ENCODE assay signal across 8 cellular contexts in the genomic region with DNA sequence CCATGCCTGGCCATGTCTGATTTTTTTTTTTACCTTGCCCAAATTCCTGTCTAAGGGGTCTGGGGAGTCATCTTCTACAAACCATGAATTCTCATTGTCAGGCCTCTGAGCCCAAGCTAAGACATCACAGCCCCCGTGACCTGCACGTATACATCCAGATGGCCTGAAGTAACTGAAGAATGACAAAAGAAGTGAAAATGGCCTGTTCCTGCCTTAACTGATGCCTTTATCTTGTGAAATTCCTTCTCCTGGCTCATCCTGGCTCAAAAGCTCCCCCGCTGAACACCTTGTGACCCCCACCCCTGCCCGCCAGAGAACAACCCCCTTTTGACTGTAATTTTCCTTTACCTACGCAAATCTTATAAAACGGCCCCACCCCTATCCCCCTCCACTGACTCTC. TPM values are rescaled to one million over a fixed set of nuclear protein-coding genes. Genes with fewer than 3 reads are reported as not detected.
DNase-seq lines count a peak whose midpoint lies in the region; ATAC-seq, FAIRE-seq and TF ChIP-seq lines count a peak whose summit lies in the region.
"Not testable (repeated sequence)": the region's sequence is repeated elsewhere in the genome, so short reads cannot be mapped to it uniquely, and the experiment has no call there.

No MANE protein-coding gene starts in this region.

- H4K5ac ChIP-seq in H9 (ENCODE audit: insufficient read length, low read depth, low read length): peak overlapping the region; percentile 65

- not testable (repeated sequence) for H2BK15ac ChIP-seq in H9 (ENCODE audit: low read depth, low read length)

- H3K4ac ChIP-seq in H9 (ENCODE audit: low read depth, low read length): not testable (repeated sequence)

- DNase-seq in H9: peak; percentile 84
- not testable (repeated sequence) for DNase-seq in T-cell; astrocyte (ENCODE audit: low read depth); esophagus squamous epithelium (lab: John Stamatoyannopoulos, UW); lower lobe of right lung; natural killer cell treated with Interleukin-12 subunit alpha and Interleukin-12 subunit beta and Interleukin-15 and Interleukin-18, amount 100 ng/mL, for 72 hours (ENCODE audit: low spot score); stomach

- H3K4me1 Mint-ChIP-seq in H9: peaks cover 35 to 66% of the 10 kb centered on the region in 2 experiments
- H3K4me1 Mint-ChIP-seq in T-cell: peaks cover 63 to 82% (median 70%) of the 10 kb centered on the region in 3 donors
- H3K4me1 Mint-ChIP-seq in astrocyte (ENCODE audit: low read depth, unreplicated experiment): peaks cover 40% of the 10 kb centered on the region
- peaks cover 59 to 64% of the 10 kb centered on the region in 2 donors for H3K4me1 Mint-ChIP-seq in natural killer cell treated with Interleukin-12 subunit alpha and Interleukin-12 subunit beta and Interleukin-15 and Interleukin-18, amount 100 ng/mL, for 72 hours (ENCODE audit: low read depth in 2 of 2)

- H3K27ac Mint-ChIP-seq in H9 (peak overlapping the region; percentile 51 to 97 (median 96); a peak in 6 of 7 replicates), T-cell (peak overlapping the region; percentile 15 to 36), astrocyte (ENCODE audit: unreplicated experiment) (peak overlapping the region; percentile 26)
- H3K27ac Mint-ChIP-seq in natural killer cell treated with Interleukin-12 subunit alpha and Interleukin-12 subunit beta and Interleukin-15 and Interleukin-18, amount 100 ng/mL, for 72 hours: peak overlapping the region; percentile 26

- not testable (repeated sequence) for H3T11ph ChIP-seq in H9 (ENCODE audit: low read length)

- peaks cover 0 to 11% (median 10%) of the 10 kb centered on the region in 3 experiments; a peak in 5 of 7 replicates for H3K36me3 Mint-ChIP-seq in H9 (ENCODE audit: insufficient read depth in 1 of 3, low read depth in 3 of 3)
- peaks cover 11% of the 10 kb centered on the region for H3K36me3 Mint-ChIP-seq in T-cell
- H3K36me3 Mint-ChIP-seq in astrocyte (ENCODE audit: low read depth, unreplicated experiment); natural killer cell treated with Interleukin-12 subunit alpha and Interleukin-12 subunit beta and Interleukin-15 and Interleukin-18, amount 100 ng/mL, for 72 hours: not testable (repeated sequence)

- H3K18ac ChIP-seq in H9 (ENCODE audit: insufficient read length, low read depth, low read length): peak overlapping the region; percentile 78

- peak overlapping the region; percentile 54 to 87 (median 69); a peak in 21 of 22 replicates for H3K4me2 ChIP-seq in BLaER1 treated with 17β-estradiol and CSF1 and Interleukin-3, amounts not matched to agents 10 nM and 100 nM
- H3K4me2 ChIP-seq in H9 (ENCODE audit: insufficient read depth, insufficient read length, low read length); astrocyte (ENCODE audit: low read length): not testable (repeated sequence)

- TF ChIP-seq CTCF in H9 (conservative IDR thresholded peaks at IDR 0.05); astrocyte (IDR thresholded peaks at IDR 0.05; ENCODE audit: insufficient read depth, low read depth, low read length); esophagus squamous epithelium (IDR thresholded peaks at IDR 0.05); lower lobe of right lung (IDR thresholded peaks at IDR 0.05); stomach (IDR thresholded peaks at IDR 0.05): not testable (repeated sequence)

- H3K27me3 Mint-ChIP-seq in H9 (ENCODE audit: low read depth); T-cell; astrocyte (ENCODE audit: low read depth, unreplicated experiment); natural killer cell treated with Interleukin-12 subunit alpha and Interleukin-12 subunit beta and Interleukin-15 and Interleukin-18, amount 100 ng/mL, for 72 hours: not testable (repeated sequence)

- ATAC-seq in T-cell (replicated peaks in 1 of 4); lower lobe of right lung; natural killer cell treated with Interleukin-12 subunit alpha and Interleukin-12 subunit beta and Interleukin-15 and Interleukin-18, amount 100 ng/mL, for 72 hours: not testable (repeated sequence)

- not testable (repeated sequence) for H2AFZ ChIP-seq in H9 (ENCODE audit: low read length); astrocyte (ENCODE audit: low read depth, low read length)

- H3K79me2 ChIP-seq in H9 (ENCODE audit: insufficient read depth, low read length); astrocyte (ENCODE audit: insufficient read depth, low read length): not testable (repeated sequence)

- TF ChIP-seq EP300 in stomach (IDR thresholded peaks at IDR 0.05): not testable (repeated sequence)

- H3K36me3 ChIP-seq in BLaER1 treated with 17β-estradiol and CSF1 and Interleukin-3, amounts not matched to agents 10 nM and 100 nM: peaks cover 0 to 60% (median 14%) of the 10 kb centered on the region in 11 experiments; a peak in 13 of 22 replicates
- H3K36me3 ChIP-seq in astrocyte (ENCODE audit: insufficient read depth, low read length); esophagus squamous epithelium; lower lobe of right lung; stomach: not testable (repeated sequence)

- not testable (repeated sequence) for H3K27me3 ChIP-seq in BLaER1 treated with 17β-estradiol and CSF1 and Interleukin-3, amounts not matched to agents 10 nM and 100 nM; H9 (ENCODE audit: insufficient read depth, low read length); astrocyte (ENCODE audit: insufficient read depth, low read length); esophagus squamous epithelium; lower lobe of right lung (ENCODE audit: low read depth); stomach

- not testable (repeated sequence) for H4K8ac ChIP-seq in H9 (replicated peaks; ENCODE audit: insufficient read length, low read depth, low read length)

- peak overlapping the region in 3 of 11 experiments; percentile 4 to 51 (median 13); a peak in 1 of 22 replicates for H3K9ac ChIP-seq in BLaER1 treated with 17β-estradiol and CSF1 and Interleukin-3, amounts not matched to agents 10 nM and 100 nM
- H3K9ac ChIP-seq in H9 (ENCODE audit: extremely low read depth, insufficient read length, low read length); astrocyte (ENCODE audit: low read length): not testable (repeated sequence)

- H3K27ac ChIP-seq in BLaER1 treated with 17β-estradiol and CSF1 and Interleukin-3, amounts not matched to agents 10 nM and 100 nM: peak overlapping the region in 5 of 11 experiments; percentile 19 to 66 (median 50); a peak in 9 of 22 replicates
- peak overlapping the region; percentile 94 for H3K27ac ChIP-seq in H9 (ENCODE audit: insufficient read length, low read depth, low read length)
- not testable (repeated sequence) for H3K27ac ChIP-seq in astrocyte (ENCODE audit: low read depth, low read length)
- H3K27ac ChIP-seq in esophagus squamous epithelium: peak overlapping the region in 3 of 4 donors; percentile 32 to 70 (median 55)
- H3K27ac ChIP-seq in lower lobe of right lung: peak overlapping the region; percentile 61
- peak overlapping the region; percentile 79 to 97 (median 97) for H3K27ac ChIP-seq in stomach

- not testable (repeated sequence) for H2BK20ac ChIP-seq in H9 (ENCODE audit: low read depth, low read length, poor library complexity, severe bottlenecking)

- not testable (repeated sequence) for H3K56ac ChIP-seq in H9 (ENCODE audit: insufficient read length, low read depth, low read length)

- H3K4me3 ChIP-seq in BLaER1 treated with 17β-estradiol and CSF1 and Interleukin-3, amounts not matched to agents 10 nM and 100 nM; astrocyte (ENCODE audit: insufficient read depth, low read depth, low read length); esophagus squamous epithelium; lower lobe of right lung; stomach: not testable (repeated sequence)

- peak overlapping the region in 1 of 2 experiments; percentile 65; a peak in 2 of 5 replicates for H3K4me3 Mint-ChIP-seq in H9
- H3K4me3 Mint-ChIP-seq in T-cell; natural killer cell treated with Interleukin-12 subunit alpha and Interleukin-12 subunit beta and Interleukin-15 and Interleukin-18, amount 100 ng/mL, for 72 hours: not testable (repeated sequence)
- H3K4me3 Mint-ChIP-seq in astrocyte (ENCODE audit: unreplicated experiment): peak overlapping the region; percentile 54

- H2AK5ac ChIP-seq in H9 (ENCODE audit: insufficient read length, low read length): not testable (repeated sequence)

- TF ChIP-seq POLR2A in esophagus squamous epithelium (IDR thresholded peaks at IDR 0.05); stomach (IDR thresholded peaks at IDR 0.05): not testable (repeated sequence)

- H3K9me3 ChIP-seq in BLaER1 treated with 17β-estradiol and CSF1 and Interleukin-3, amounts not matched to agents 10 nM and 100 nM (replicated peaks in 1 of 11); H9 (ENCODE audit: control insufficient read depth, low read depth, low read length); astrocyte (ENCODE audit: insufficient read depth, low read depth, low read length); esophagus squamous epithelium; lower lobe of right lung; stomach: not testable (repeated sequence)

- H3K4me1 ChIP-seq in BLaER1 treated with 17β-estradiol and CSF1 and Interleukin-3, amounts not matched to agents 10 nM and 100 nM: peaks cover 92 to 100% (median 96%) of the 10 kb centered on the region in 10 experiments
- H3K4me1 ChIP-seq in H9 (ENCODE audit: insufficient read depth, low read length) (peaks cover 14% of the 10 kb centered on the region; the same call in 1 of the 2 replicates), astrocyte (ENCODE audit: insufficient read depth, low read length) (peaks cover 16% of the 10 kb centered on the region), esophagus squamous epithelium (peaks cover 17 to 85% (median 56%) of the 10 kb centered on the region in 3 donors), lower lobe of right lung (peaks cover 97% of the 10 kb centered on the region), stomach (peaks cover 83 to 100% (median 93%) of the 10 kb centered on the region in 4 donors)

- H3K23me2 ChIP-seq in H9 (ENCODE audit: insufficient read length, low read depth, low read length, poor library complexity, severe bottlenecking): not testable (repeated sequence)

- not testable (repeated sequence) for H3K79me1 ChIP-seq in H9 (ENCODE audit: insufficient read depth, low read depth, low read length, poor library complexity, severe bottlenecking)

- POLR2A ChIA-PET in T-cell (lab: Charles Lee): not testable (repeated sequence)

- not testable (repeated sequence) for FAIRE-seq in astrocyte (lab: Jason Lieb, UNC)

- not testable (repeated sequence) for H3K23ac ChIP-seq in H9 (ENCODE audit: insufficient read length, low read depth, low read length)

- whole genome bisulfite sequencing in H9 (ENCODE audit: extremely low coverage, insufficient read length, low lambda C conversion rate): no CpG with 5 or more reads among the region's 6 CpGs
- 91 to 93% methylated on average over 6 of the region's 6 CpGs for WGBS in esophagus squamous epithelium, 2 donors
- 91 to 95% (median 93%) methylated on average over 6 of the region's 6 CpGs for WGBS in stomach, 5 donors

- not testable (repeated sequence) for H4K91ac ChIP-seq in H9 (ENCODE audit: insufficient read length, low read depth, low read length)

- H2BK5ac ChIP-seq in H9 (ENCODE audit: insufficient read length, low read length): peak overlapping the region; percentile 69

- peaks cover 4 to 11% of the 10 kb centered on the region in 2 experiments; a peak in 4 of 5 replicates for H3K9me3 Mint-ChIP-seq in H9
- H3K9me3 Mint-ChIP-seq in T-cell; astrocyte (ENCODE audit: unreplicated experiment); natural killer cell treated with Interleukin-12 subunit alpha and Interleukin-12 subunit beta and Interleukin-15 and Interleukin-18, amount 100 ng/mL, for 72 hours: not testable (repeated sequence)

- intact Hi-C loops in esophagus squamous epithelium (cut with DNase I); lower lobe of right lung (cut with DNase I); stomach (cut with DNase I; ENCODE audit: low total_unique reads): not testable (repeated sequence)

- H2BK120ac ChIP-seq in H9 (ENCODE audit: low read depth, low read length, poor library complexity, severe bottlenecking): not testable (repeated sequence)

- H4K20me1 ChIP-seq in BLaER1 treated with 17β-estradiol and CSF1 and Interleukin-3, amounts not matched to agents 10 nM and 100 nM: peaks cover 12 to 100% (median 36%) of the 10 kb centered on the region in 11 experiments; a peak in 20 of 22 replicates
- not testable (repeated sequence) for H4K20me1 ChIP-seq in H9 (ENCODE audit: control insufficient read depth, insufficient read depth, insufficient read length); astrocyte (ENCODE audit: insufficient read depth, low read length)

- not testable (repeated sequence) for H2BK12ac ChIP-seq in H9 (ENCODE audit: insufficient read length, low read depth, low read length)

- CTCF ChIA-PET in T-cell (lab: Charles Lee): not testable (repeated sequence)

- not testable (repeated sequence) for H3K14ac ChIP-seq in H9 (ENCODE audit: insufficient read depth, low read length)

RNA-seq across cellular contexts. Expression of a gene that starts 20.2 kb away (rescaled TPM):
- total RNA-seq in H9 (2021) (20.6 and 22.1 TPM in 2 replicates), T-cell (10 to 100 TPM; 37.2 to 57.3 (median 47.3) TPM), astrocyte (22.7 and 28.5 TPM in 2 replicates), esophagus squamous epithelium (10 to 100 TPM in 3 of 4 donors, 1 to 10 TPM in 1; 9.6 to 24.8 (median 17.8) TPM), lower lobe of right lung (187 TPM), stomach (100 to 1,000 TPM in 1 of 5 donors, 10 to 100 TPM in 4; 44.3 to 151 (median 76.5) TPM)
- 10 to 100 TPM; 47.8 to 54.5 TPM for total RNA-seq in natural killer cell treated with Interleukin-12 subunit alpha and Interleukin-12 subunit beta and Interleukin-15 and Interleukin-18, amount 100 ng/mL, for 72 hours
- 10 to 100 TPM; 18.0 to 41.2 (median 33.2) TPM for polyA plus RNA-seq in stomach

Comparison
In these comparisons a context has a peak if more than half of its experiments do, and no peak if none do; other contexts are left out.
1. H3K27ac Mint-ChIP-seq: peak in every context shown above with its lines; median percentile 96 in H9; 26 in astrocyte; 26 in natural killer cell treated with Interleukin-12 subunit alpha and Interleukin-12 subunit beta and Interleukin-15 and Interleukin-18, amount 100 ng/mL, for 72 hours; 26 in T-cell.